26 cellular contexts compared by ENCODE assay signal in the genomic region with DNA sequence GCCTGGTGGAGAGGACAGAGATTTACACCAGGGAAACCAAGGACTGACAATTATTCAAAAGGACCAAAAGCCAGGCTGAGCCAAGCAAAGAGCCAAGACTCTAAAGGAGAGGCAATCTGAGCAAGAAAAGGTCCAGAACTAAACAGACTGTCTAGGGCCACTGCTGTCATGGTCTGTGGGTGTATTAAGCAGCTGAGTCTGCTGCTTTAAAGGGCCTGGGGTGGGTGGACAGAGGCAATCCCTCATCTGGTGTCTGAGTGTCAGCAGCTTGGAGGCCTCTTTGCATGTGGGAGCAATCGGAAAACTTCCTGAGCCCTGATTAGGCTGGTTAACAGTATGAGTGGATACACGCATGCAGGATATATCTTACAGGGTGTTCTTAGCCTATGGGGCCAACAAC.
"Had no signal": no experiment of that assay in that cellular context is flagged by ENCODE, and none has a peak within 500 bp of the region (broad histone marks: within the 10 kb centered on the region; RNA-seq: fewer than 3 reads in every experiment).

No MANE protein-coding gene starts in this region.

- H3K36me3 ChIP-seq: brain microvascular endothelial cell, lower lobe of right lung, ovary, prostate gland, spleen, transverse colon, uterus had no signal

- H3K4me3 ChIP-seq: lower lobe of right lung, mucosa of descending colon, ovary, prostate gland, spleen, testis, transverse colon, uterus had no signal

- H3K9me3 Mint-ChIP-seq: activated naive CD4-positive, alpha-beta T cell treated with anti-CD3 and anti-CD28 coated beads for 36 hours; activated T-cell treated with anti-CD3 and anti-CD28 coated beads, Interleukin-2, amount 50 U/mL, for 72 hours; endodermal cell; natural killer cell treated with Interleukin-12 subunit alpha and Interleukin-12 subunit beta and Interleukin-15 and Interleukin-18, amount 100 ng/mL, for 72 hours; T-cell had no signal

- ATAC-seq: activated T-cell treated with anti-CD3 and anti-CD28 coated beads, Interleukin-2, amount 50 U/mL, for 72 hours; esophagus mucosa; left lobe of liver; lower lobe of right lung; mucosa of descending colon; natural killer cell treated with Interleukin-12 subunit alpha and Interleukin-12 subunit beta and Interleukin-15 and Interleukin-18, amount 100 ng/mL, for 72 hours; T-cell had no signal

- H3K9me3 ChIP-seq: lower lobe of right lung, mucosa of descending colon, ovary, prostate gland, spleen, testis, transverse colon, uterus had no signal

- H3K4me1 Mint-ChIP-seq: T-cell had no signal

- DNase-seq: activated CD4-positive, alpha-beta T cell treated with anti-CD3 and anti-CD28 coated beads for 4 hours; activated CD4-positive, alpha-beta T cell treated with anti-CD3 and anti-CD28 coated beads, Interleukin-2, amount 50 U/mL, for 4 hours; activated naive CD4-positive, alpha-beta T cell treated with anti-CD3 and anti-CD28 coated beads for 36 hours; activated naive CD8-positive, alpha-beta T cell treated with anti-CD3 and anti-CD28 coated beads, Interleukin-2, amount 10 ng/mL, durations not matched to agents 7 days and 5 days; activated T-cell treated with anti-CD3 and anti-CD28 coated beads for 4 hours; activated T-cell treated with anti-CD3 and anti-CD28 coated beads, Interleukin-2, amount 50 U/mL, for 72 hours; brain microvascular endothelial cell; caudate nucleus; endodermal cell; head of caudate nucleus; hypothalamus; lower lobe of right lung; mesendoderm; mucosa of descending colon; ovary; retina; spleen; stimulated activated naive CD4-positive, alpha-beta T cell treated with Interleukin-2 at 50 U/mL for 16 hours; T-cell; testis; transverse colon; uterus had no signal

- H3K27ac ChIP-seq: brain microvascular endothelial cell, lower lobe of right lung, ovary, prostate gland, testis, transverse colon, uterus had no signal

- H3K4me1 ChIP-seq: prostate gland, testis, transverse colon, uterus had no signal

- H3K36me3 Mint-ChIP-seq: activated naive CD8-positive, alpha-beta T cell treated with anti-CD3 and anti-CD28 coated beads, Interleukin-2, amount 10 ng/mL, durations not matched to agents 7 days and 5 days; natural killer cell treated with Interleukin-12 subunit alpha and Interleukin-12 subunit beta and Interleukin-15 and Interleukin-18, amount 100 ng/mL, for 72 hours; T-cell had no signal

- H3K27me3 ChIP-seq: brain microvascular endothelial cell, ovary, testis, transverse colon, uterus had no signal

- H3K27ac Mint-ChIP-seq: activated naive CD4-positive, alpha-beta T cell treated with anti-CD3 and anti-CD28 coated beads for 36 hours; activated naive CD8-positive, alpha-beta T cell treated with anti-CD3 and anti-CD28 coated beads, Interleukin-2, amount 10 ng/mL, durations not matched to agents 7 days and 5 days; activated T-cell treated with anti-CD3 and anti-CD28 coated beads, Interleukin-2, amount 50 U/mL, for 72 hours; endodermal cell; natural killer cell treated with Interleukin-12 subunit alpha and Interleukin-12 subunit beta and Interleukin-15 and Interleukin-18, amount 100 ng/mL, for 72 hours; T-cell had no signal

- H3K4me3 Mint-ChIP-seq: activated naive CD4-positive, alpha-beta T cell treated with anti-CD3 and anti-CD28 coated beads for 36 hours; activated naive CD8-positive, alpha-beta T cell treated with anti-CD3 and anti-CD28 coated beads, Interleukin-2, amount 10 ng/mL, durations not matched to agents 7 days and 5 days; activated T-cell treated with anti-CD3 and anti-CD28 coated beads, Interleukin-2, amount 50 U/mL, for 72 hours; endodermal cell; natural killer cell treated with Interleukin-12 subunit alpha and Interleukin-12 subunit beta and Interleukin-15 and Interleukin-18, amount 100 ng/mL, for 72 hours; T-cell had no signal
